Comparison of ENCODE assay signal across 9 cellular contexts in the genomic region with DNA sequence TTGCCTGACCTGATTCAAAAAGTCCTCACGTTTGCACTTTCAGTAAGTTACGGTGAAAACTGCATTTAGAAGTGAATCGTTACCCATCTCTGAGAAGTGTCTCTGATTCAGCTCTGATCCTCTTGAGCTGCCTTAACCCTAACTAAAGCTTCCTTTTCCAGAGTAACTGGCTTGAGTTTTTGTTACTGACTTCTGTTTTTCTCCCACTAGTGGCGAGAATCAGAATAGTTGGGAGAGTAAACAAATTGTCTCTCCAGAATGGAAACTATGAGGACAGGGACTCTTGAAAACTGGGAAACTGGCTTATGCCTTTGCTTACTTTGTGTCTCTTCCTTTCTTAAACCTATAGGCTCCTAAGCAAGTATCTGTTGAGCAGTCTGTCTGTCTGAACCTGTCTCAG. TPM values are rescaled to one million over a fixed set of nuclear protein-coding genes. Genes with fewer than 3 reads are reported as not detected.
DNase-seq lines count a peak whose midpoint lies in the region; ATAC-seq and TF ChIP-seq lines count a peak whose summit lies in the region.
"Had no signal": no experiment of that assay in that cellular context is flagged by ENCODE, and none has a peak within 500 bp of the region (broad histone marks: within the 10 kb centered on the region; RNA-seq: fewer than 3 reads in every experiment).

No MANE protein-coding gene starts in this region.

- H3K4me3 ChIP-seq in DND-41 (ENCODE audit: low read depth in 1 of 2, low read length in 2 of 2) (no peak overlapping the region), IMR-90 (ENCODE audit: insufficient read depth, low read depth, low read length) (no peak overlapping the region), mammary epithelial cell (replicated peaks in 1 of 3; ENCODE audit: insufficient read depth in 1 of 3, low read depth in 2 of 3, low read length in 3 of 3) (no peak overlapping the region)

- CTCF ChIA-PET in IMR-90 (lab: Yijun Ruan, JAX) (interaction anchor here (0.5 to 1.7 kb wide), 4 partner anchors 9 to 180 kb away, joined by 3 to 9 read pairs (median 4); no protein-coding TSS in a partner anchor), mammary epithelial cell (lab: Charles Lee; ENCODE audit: low non-redundant PET) (interaction anchor here (0.7 to 1.0 kb wide), 2 partner anchors 31 to 126 kb away, joined by 4 read pairs; a partner anchor contains a TSS)

- H3K9me1 ChIP-seq in IMR-90 (ENCODE audit: insufficient read depth, low read length): no peaks in the 10 kb centered on the region

- intact Hi-C loops in IMR-90 (cut with micrococcal nuclease) (loop anchor here (10.0 kb wide), 2 partner anchors 84 to 444 kb away; a partner anchor contains a TSS), mammary epithelial cell (cut with micrococcal nuclease) (loop anchor here (5.0 kb wide), 2 partner anchors 301 to 391 kb away; no protein-coding TSS in a partner anchor)

- H2BK5ac ChIP-seq in IMR-90 (ENCODE audit: low read depth, low read length, poor library complexity, severe bottlenecking): no peak overlapping the region

- H4K5ac ChIP-seq in IMR-90 (ENCODE audit: low read depth, low read length): peak overlapping the region; percentile 67; the same call in 1 of the 2 replicates

- ATAC-seq in DND-41 (ENCODE audit: insufficient read depth, low read depth) (no peak), IMR-90 (ENCODE audit: low read depth) (peak; percentile 9; the same call in 1 of the 2 replicates), HG02885 (IDR thresholded peaks at IDR 0.05; ENCODE audit: poor library complexity, unreplicated experiment) (no peak)
- ATAC-seq: left colon had no signal

- H3K27me3 ChIP-seq in DND-41 (ENCODE audit: insufficient read depth, low read length, poor library complexity): no peaks in the 10 kb centered on the region
- no peaks in the 10 kb centered on the region for H3K27me3 ChIP-seq in IMR-90 (ENCODE audit: control insufficient read depth, insufficient read depth, low read length)
- no peaks in the 10 kb centered on the region for H3K27me3 ChIP-seq in mammary epithelial cell (ENCODE audit: insufficient read depth, low read length)

- no peak overlapping the region for H2BK15ac ChIP-seq in IMR-90 (ENCODE audit: low read depth, low read length)

- H3K18ac ChIP-seq in IMR-90 (ENCODE audit: low read depth, low read length): no peak overlapping the region

- no peak overlapping the region for H4K8ac ChIP-seq in IMR-90 (ENCODE audit: low read depth in 2 of 2, low read length in 2 of 2)

- no peak for TF ChIP-seq RAD21 in IMR-90 (IDR thresholded peaks at IDR 0.05; ENCODE audit: low read length)

- no peak overlapping the region for H2AK9ac ChIP-seq in IMR-90 (replicated peaks; ENCODE audit: low read depth, low read length, poor library complexity)

- peaks cover 10 to 23% of the 10 kb centered on the region in 2 experiments; a peak in 3 of 4 replicates for H3K79me1 ChIP-seq in IMR-90 (ENCODE audit: low read depth in 1 of 2, low read length in 2 of 2)

- H2AFZ ChIP-seq in DND-41 (ENCODE audit: low read depth, low read length) (no peak overlapping the region), IMR-90 (replicated peaks; ENCODE audit: low read length, poor library complexity) (no peak overlapping the region), mammary epithelial cell (ENCODE audit: low read depth, low read length) (no peak overlapping the region)

- H3K27ac ChIP-seq in DND-41 (ENCODE audit: low read length): no peak overlapping the region
- H3K27ac ChIP-seq in IMR-90 (ENCODE audit: insufficient read depth, low read length): no peak overlapping the region
- no peak overlapping the region for H3K27ac ChIP-seq in mammary epithelial cell (ENCODE audit: insufficient read depth, low read depth, low read length)
- no peak overlapping the region for H3K27ac ChIP-seq in substantia nigra (ENCODE audit: low read depth, low read length, poor library complexity, severe bottlenecking)

- DNase-seq in DND-41: no peak
- DNase-seq in IMR-90: peak; percentile 20
- DNase-seq in mammary epithelial cell: no peak
- peak; percentile 32 for DNase-seq in myocyte (ENCODE audit: low read depth)
- no peak for DNase-seq in stimulated activated CD4-positive, alpha-beta T cell treated with anti-CD3 and anti-CD28 coated beads, Interleukin-4, amount 100 ng/mL, for 24 hours
- DNase-seq in substantia nigra (lab: John Stamatoyannopoulos, UW): no peak
- DNase-seq: activated CD4-positive, alpha-beta memory T cell treated with anti-CD3 and anti-CD28 coated beads, Interleukin-2, amount 10 ng/mL, durations not matched to agents 7 days and 5 days; left colon had no signal

- no peak overlapping the region for H2BK20ac ChIP-seq in IMR-90 (ENCODE audit: low read depth, low read length)

- H2BK120ac ChIP-seq in IMR-90 (ENCODE audit: low read depth, low read length): no peak overlapping the region

- POLR2A ChIA-PET in IMR-90 (lab: Charles Lee; ENCODE audit: unreplicated experiment): interaction anchor here (0.6 kb wide), 1 partner anchor 31 kb away, joined by 3 read pairs; no protein-coding TSS in a partner anchor

- TF ChIP-seq CTCF in DND-41 (IDR thresholded peaks at IDR 0.05; ENCODE audit: borderline replicate concordance, extremely low read depth, low read length, poor library complexity, severe bottlenecking) (peak; percentile 25), IMR-90 (conservative IDR thresholded peaks at IDR 0.05; ENCODE audit: low read depth, low read length) (0 out of 2 replicates have a peak, but pooled peaks have one; percentile 30), mammary epithelial cell (conservative IDR thresholded peaks at IDR 0.05 in 1 of 2, IDR thresholded peaks at IDR 0.05 in 1 of 2; ENCODE audit: extremely low read depth in 1 of 2, insufficient read depth in 1 of 2, low read depth in 1 of 2, low read length in 2 of 2) (peak; percentile 12 to 18)

- H3K23ac ChIP-seq in IMR-90 (ENCODE audit: low read depth, low read length): no peak overlapping the region

- BruUV-seq in IMR-90 (replicated peaks; lab: Mats Ljungman, UMichigan) (no TSS peak), mammary epithelial cell (replicated peaks; lab: Mats Ljungman, UMichigan) (no TSS peak)

- no peak overlapping the region for H4K91ac ChIP-seq in IMR-90 (ENCODE audit: insufficient read depth, low read depth, low read length)

- in situ Hi-C loops in IMR-90 (cut with MboI; ENCODE audit: low sequenced_read_pairs) (loop anchor here (10.0 to 25.0 kb wide), 3 partner anchors 124 to 456 kb away; no protein-coding TSS in a partner anchor), mammary epithelial cell (cut with MboI; ENCODE audit: low sequenced_read_pairs in 2 of 2) (loop anchor here (10.0 to 25.0 kb wide), 3 partner anchors 124 to 381 kb away; no protein-coding TSS in a partner anchor)

- H3K36me3 ChIP-seq in DND-41 (ENCODE audit: insufficient read depth, low read length) (peaks cover 84% of the 10 kb centered on the region), IMR-90 (ENCODE audit: control insufficient read depth, insufficient read depth, low read length) (peaks cover 18% of the 10 kb centered on the region), mammary epithelial cell (ENCODE audit: insufficient read depth, low read length) (peaks cover 24% of the 10 kb centered on the region)

- no CpG with 5 or more reads among the region's 4 CpGs for WGBS in IMR-90 (ENCODE audit: extremely low coverage in 2 of 2, insufficient read length in 1 of 2), 2 experiments
- WGBS in mammary epithelial cell (ENCODE audit: low coverage, missing lambda C conversion rate): 65% methylated on average over 4 of the region's 4 CpGs

- no peak overlapping the region for H3K14ac ChIP-seq in IMR-90 (replicated peaks; ENCODE audit: low read depth, low read length)

- H3K56ac ChIP-seq in IMR-90 (ENCODE audit: extremely low read depth, insufficient read depth, low read length): no peak overlapping the region

- H3K4me1 ChIP-seq in DND-41 (ENCODE audit: insufficient read depth, low read length) (no peaks in the 10 kb centered on the region), IMR-90 (ENCODE audit: control insufficient read depth, insufficient read depth, low read length) (peaks cover 12% of the 10 kb centered on the region), mammary epithelial cell (ENCODE audit: insufficient read depth, low read length) (peaks cover 27% of the 10 kb centered on the region)

- no peaks in the 10 kb centered on the region for H3K79me2 ChIP-seq in DND-41 (ENCODE audit: insufficient read depth, low read length)
- H3K79me2 ChIP-seq in mammary epithelial cell (ENCODE audit: insufficient read depth, low read length): peaks cover 2% of the 10 kb centered on the region

- H4K20me1 ChIP-seq in DND-41 (ENCODE audit: insufficient read depth, low read length) (no peaks in the 10 kb centered on the region), IMR-90 (ENCODE audit: insufficient read depth, low read length) (peaks cover 4% of the 10 kb centered on the region), mammary epithelial cell (ENCODE audit: insufficient read depth, low read length) (no peaks in the 10 kb centered on the region)

- H3K4ac ChIP-seq in IMR-90 (ENCODE audit: low read depth, low read length): no peak overlapping the region

- H3K4me2 ChIP-seq in DND-41 (ENCODE audit: insufficient read depth, low read length) (no peak overlapping the region), IMR-90 (ENCODE audit: low read depth, low read length) (no peak overlapping the region), mammary epithelial cell (ENCODE audit: insufficient read depth, low read depth, low read length) (no peak overlapping the region)

- H3K9ac ChIP-seq in DND-41 (ENCODE audit: low read depth, low read length) (no peak overlapping the region), IMR-90 (ENCODE audit: low read depth, low read length) (no peak overlapping the region), mammary epithelial cell (ENCODE audit: insufficient read depth, low read length) (no peak overlapping the region)

- H3K9me3 ChIP-seq in DND-41 (ENCODE audit: insufficient read depth, low read length, severe bottlenecking) (no peaks in the 10 kb centered on the region), IMR-90 (ENCODE audit: control insufficient read depth, insufficient read depth, low read length) (no peaks in the 10 kb centered on the region), mammary epithelial cell (replicated peaks; ENCODE audit: insufficient read depth, low read length) (no peaks in the 10 kb centered on the region)

- H2AK5ac ChIP-seq in IMR-90 (ENCODE audit: low read depth, low read length): no peak overlapping the region

- TF ChIP-seq POLR2A in IMR-90 (IDR thresholded peaks at IDR 0.05; ENCODE audit: low read depth, low read length): no peak

- dilution Hi-C loops in IMR-90 (cut with HindIII; ENCODE audit: low sequenced_read_pairs, unreplicated experiment): no loop called here
- dilution Hi-C loops in mammary epithelial cell (cut with HindIII; ENCODE audit: low sequenced_read_pairs): no loop called here

TF ChIP-seq in IMR-90, 13 proteins besides CTCF, POLR2A, EP300 and RAD21 (continues in another document):
- no peak for TF ChIP-seq FOS (IDR thresholded peaks at IDR 0.05; ENCODE audit: low read depth, low read length)

RNA-seq across cellular contexts. Expression of a gene that starts 31.3 kb away (rescaled TPM):
- total RNA-seq in IMR-90 (2012; rRNA removed) (659 and 1,082 TPM in 2 replicates), mammary epithelial cell (100 to 1,000 TPM; 333 to 454 TPM), myocyte (230 and 249 TPM in 2 replicates)
- polyA plus RNA-seq in IMR-90 (2012; rRNA removed) (191 and 206 TPM in 2 replicates), mammary epithelial cell (187 TPM)
- 78.7 and 81.9 TPM in 2 replicates for polyA plus RNA-seq in IMR-90 (2012; cell fraction: cytosol; rRNA removed)
- 66.4 and 160 TPM in 2 replicates for polyA plus RNA-seq in IMR-90 (2012; cell fraction: nucleus; rRNA removed; ENCODE audit: low replicate concordance)
- 664 TPM for polyA minus RNA-seq in mammary epithelial cell
- 140 TPM for polyA plus RNA-seq in myocyte (2012)

Comparison
In these comparisons a context has a peak if more than half of its experiments do, and no peak if none do; other contexts are left out.
1. DNase-seq: peak in IMR-90 (single experiment) and myocyte (single experiment); none in DND-41 (single experiment), mammary epithelial cell (single experiment), stimulated activated CD4-positive, alpha-beta T cell treated with anti-CD3 and anti-CD28 coated beads, Interleukin-4, amount 100 ng/mL, for 24 hours (single experiment) and substantia nigra (0 of 49).
2. Peak in every context shown above with its lines, with median percentiles within 50 percentile points of each other: CTCF ChIP-seq.